ENCODE assay signal across 8 cellular contexts in genomic region chr1:1629430-1630190, GRCh38. TPM values are rescaled to one million over a fixed set of nuclear protein-coding genes. Genes with fewer than 3 reads are reported as not detected.
DNase-seq lines count a peak whose midpoint lies in the region; ATAC-seq lines count a peak whose summit lies in the region.

No MANE protein-coding gene starts in this region.

- peak overlapping the region; percentile 88 for H3K4me2 ChIP-seq in Karpas-422 (ENCODE audit: low read depth, low read length, poor library complexity, severe bottlenecking)

- ATAC-seq in stimulated activated naive B cell treated with anti-CD40 and anti-IgM and Interleukin-4, amounts not matched to agents 10 μg/mL and 1 μg/mL and 100 μg/mL, for 72 hours (replicated peaks) = peak; percentile 1 to 15
- ATAC-seq in GM19463 (IDR thresholded peaks at IDR 0.05; ENCODE audit: unreplicated experiment) (no peak), HG02610 (IDR thresholded peaks at IDR 0.05; ENCODE audit: unreplicated experiment) (no peak)

- H3K79me2 ChIP-seq in Karpas-422 (ENCODE audit: low read length) = no peaks in the 10 kb centered on the region

- peak overlapping the region; percentile 47 for H3K27ac Mint-ChIP-seq in stimulated activated naive B cell treated with anti-CD40 and anti-IgM and Interleukin-4, amounts not matched to agents 10 μg/mL and 1 μg/mL and 100 μg/mL, for 72 hours

- H3K27me3 Mint-ChIP-seq in stimulated activated naive B cell treated with anti-CD40 and anti-IgM and Interleukin-4, amounts not matched to agents 10 μg/mL and 1 μg/mL and 100 μg/mL, for 72 hours = peaks cover 9 to 11% of the 10 kb centered on the region in 2 donors

- no peaks in the 10 kb centered on the region for H3K9me2 ChIP-seq in Karpas-422 (replicated peaks; ENCODE audit: insufficient read depth, low read length)

- H3K27ac ChIP-seq in Karpas-422 (ENCODE audit: low read length) = peak overlapping the region; percentile 61

- peak overlapping the region; percentile 79 for H3K9ac ChIP-seq in Karpas-422 (ENCODE audit: low read length)

- DNase-seq in Karpas-422 (peak; percentile 85), activated T-cell treated with anti-CD3 and anti-CD28 coated beads for 48 hours (ENCODE audit: low read depth) (peak; percentile 30), left kidney (ENCODE audit: low read depth, low spot score) (peak; percentile 33), GDM1 (lab: John Stamatoyannopoulos, UW) (no peak), AG08396 (ENCODE audit: low spot score) (no peak)
- DNase-seq in stimulated activated naive B cell treated with anti-CD40 and anti-IgM and Interleukin-4, amounts not matched to agents 10 μg/mL and 1 μg/mL and 100 μg/mL, for 72 hours = no peak

- peaks cover 0 to 2% of the 10 kb centered on the region in 2 donors for H3K9me3 Mint-ChIP-seq in stimulated activated naive B cell treated with anti-CD40 and anti-IgM and Interleukin-4, amounts not matched to agents 10 μg/mL and 1 μg/mL and 100 μg/mL, for 72 hours

- no peaks in the 10 kb centered on the region for H3K27me3 ChIP-seq in Karpas-422 (ENCODE audit: low read length)

- peak overlapping the region; percentile 82 for H3K4me3 ChIP-seq in Karpas-422 (ENCODE audit: low read length)

- no peaks in the 10 kb centered on the region for H3K9me3 ChIP-seq in Karpas-422 (ENCODE audit: low read length)

- peaks cover 4 to 5% of the 10 kb centered on the region in 2 donors for H3K4me1 Mint-ChIP-seq in stimulated activated naive B cell treated with anti-CD40 and anti-IgM and Interleukin-4, amounts not matched to agents 10 μg/mL and 1 μg/mL and 100 μg/mL, for 72 hours

- peaks cover 22% of the 10 kb centered on the region for H3K4me1 ChIP-seq in Karpas-422 (ENCODE audit: low read length)

- no peaks in the 10 kb centered on the region for H4K20me1 ChIP-seq in Karpas-422 (ENCODE audit: insufficient read depth, low read depth, low read length)

- peak overlapping the region; percentile 50 to 56 for H3K4me3 Mint-ChIP-seq in stimulated activated naive B cell treated with anti-CD40 and anti-IgM and Interleukin-4, amounts not matched to agents 10 μg/mL and 1 μg/mL and 100 μg/mL, for 72 hours

- no peaks in the 10 kb centered on the region for H3K36me3 ChIP-seq in Karpas-422 (ENCODE audit: insufficient read depth, low read length)

- peak overlapping the region; percentile 75; the same call in 1 of the 2 replicates for H2AFZ ChIP-seq in Karpas-422 (ENCODE audit: low read length)

- H3K36me3 Mint-ChIP-seq in stimulated activated naive B cell treated with anti-CD40 and anti-IgM and Interleukin-4, amounts not matched to agents 10 μg/mL and 1 μg/mL and 100 μg/mL, for 72 hours = peaks cover 2 to 7% of the 10 kb centered on the region in 2 donors

RNA-seq across cellular contexts. Expression of gene MMP23B, which starts 2.4 kb away (rescaled TPM):
- total RNA-seq in Karpas-422 (2014; rRNA removed; shearing (Covaris generic); ENCODE audit: low replicate concordance) = 1.3 and 2.7 TPM in 2 replicates

RNA-seq across cellular contexts. Expression of gene MIB2, which starts 14.3 kb away (rescaled TPM):
- total RNA-seq in Karpas-422 (2014; rRNA removed; shearing (Covaris generic); ENCODE audit: low replicate concordance) = 24.8 and 54.3 TPM in 2 replicates

RNA-seq across cellular contexts. Expression of gene CDK11B, which starts 29.2 kb away (rescaled TPM):
- 11.4 and 16.1 TPM in 2 replicates for total RNA-seq in Karpas-422 (2014; rRNA removed; shearing (Covaris generic); ENCODE audit: low replicate concordance)

RNA-seq across cellular contexts. Expression of gene FNDC10, which starts 29.7 kb away (rescaled TPM):
- total RNA-seq in Karpas-422 (2014; rRNA removed; shearing (Covaris generic); ENCODE audit: low replicate concordance) = 0.14 TPM in 1 of 2 replicates, not detected in the other

RNA-seq across cellular contexts. Expression of gene SSU72, which starts 54.9 kb away (rescaled TPM):
- total RNA-seq in Karpas-422 (2014; rRNA removed; shearing (Covaris generic); ENCODE audit: low replicate concordance) = 70.9 and 80.6 TPM in 2 replicates

Comparison
In these comparisons a context has a peak if more than half of its experiments do, and no peak if none do; other contexts are left out.
1. DNase-seq: peak in Karpas-422 (single experiment), activated T-cell treated with anti-CD3 and anti-CD28 coated beads for 48 hours (single experiment) and left kidney (single experiment); none in stimulated activated naive B cell treated with anti-CD40 and anti-IgM and Interleukin-4, amounts not matched to agents 10 μg/mL and 1 μg/mL and 100 μg/mL, for 72 hours (single experiment), GDM1 (single experiment) and AG08396 (single experiment).
2. ATAC-seq: peak in stimulated activated naive B cell treated with anti-CD40 and anti-IgM and Interleukin-4, amounts not matched to agents 10 μg/mL and 1 μg/mL and 100 μg/mL, for 72 hours (2 of 2); none in GM19463 (single experiment) and HG02610 (single experiment).